Comparison of ENCODE assay signal across 18 cellular contexts in genomic region chr9:22041792-22042191, GRCh38. TPM values are rescaled to one million over a fixed set of nuclear protein-coding genes. Genes with fewer than 3 reads are reported as not detected.
A peak's percentile ranks its signal among the peaks of the same experiment; 100 is the strongest.
DNase-seq lines count a peak whose midpoint lies in the region; FAIRE-seq and TF ChIP-seq lines count a peak whose summit lies in the region.
"Had no signal": no experiment of that assay in that cellular context is flagged by ENCODE, and none has a peak within 500 bp of the region (broad histone marks: within the 10 kb centered on the region; RNA-seq: fewer than 3 reads in every experiment).

No MANE protein-coding gene starts in this region.

- H3K36me3 ChIP-seq in astrocyte (ENCODE audit: insufficient read depth, low read length) (no peaks in the 10 kb centered on the region), thyroid gland (no peaks in the 10 kb centered on the region), left ventricle myocardium inferior (no peaks in the 10 kb centered on the region)

- no peaks in the 10 kb centered on the region for H3K36me3 Mint-ChIP-seq in astrocyte (ENCODE audit: low read depth, unreplicated experiment)

- intact Hi-C loops in thyroid gland (cut with DNase I): no loop called here
- intact Hi-C loops in left ventricle myocardium inferior (cut with micrococcal nuclease): no loop called here

- no peaks in the 10 kb centered on the region for H3K9me3 Mint-ChIP-seq in astrocyte (ENCODE audit: unreplicated experiment)
- H3K9me3 Mint-ChIP-seq: activated CD4-positive, alpha-beta T cell treated with anti-CD3 and anti-CD28 coated beads, Interleukin-2, amount 10 ng/mL, durations not matched to agents 24 days and 14 days had no signal

- H2AFZ ChIP-seq in astrocyte (ENCODE audit: low read depth, low read length): no peak overlapping the region

- H3K27ac ChIP-seq in astrocyte (ENCODE audit: low read depth, low read length): peak overlapping the region; percentile 15
- H3K27ac ChIP-seq in thyroid gland: no peak overlapping the region
- no peak overlapping the region for H3K27ac ChIP-seq in left ventricle myocardium inferior (replicated peaks)

- WGBS in thyroid gland, 2 donors: 30 to 39% methylated on average over 1 of the region's 1 CpG

- no peak overlapping the region for H3K4me3 ChIP-seq in astrocyte (ENCODE audit: insufficient read depth, low read depth, low read length)
- no peak overlapping the region for H3K4me3 ChIP-seq in thyroid gland (replicated peaks in 1 of 3)
- H3K4me3 ChIP-seq in left ventricle myocardium inferior: no peak overlapping the region
- H3K4me3 ChIP-seq: skin epidermis had no signal

- H3K4me1 ChIP-seq in astrocyte (ENCODE audit: insufficient read depth, low read length) (peaks cover 33% of the 10 kb centered on the region), thyroid gland (no peaks in the 10 kb centered on the region), left ventricle myocardium inferior (no peaks in the 10 kb centered on the region)

- TF ChIP-seq CTCF in astrocyte (IDR thresholded peaks at IDR 0.05; ENCODE audit: insufficient read depth, low read depth, low read length) (no peak), thyroid gland (IDR thresholded peaks at IDR 0.05) (no peak), left ventricle myocardium inferior (IDR thresholded peaks at IDR 0.05; ENCODE audit: borderline replicate concordance) (no peak)

- peak; percentile 77 for FAIRE-seq in astrocyte (lab: Jason Lieb, UNC)

- H3K4me3 Mint-ChIP-seq in astrocyte (ENCODE audit: unreplicated experiment): no peak overlapping the region
- H3K4me3 Mint-ChIP-seq: activated CD4-positive, alpha-beta T cell treated with anti-CD3 and anti-CD28 coated beads, Interleukin-2, amount 10 ng/mL, durations not matched to agents 24 days and 14 days had no signal

- H3K27ac Mint-ChIP-seq in astrocyte (ENCODE audit: unreplicated experiment): peak overlapping the region; percentile 77
- H3K27ac Mint-ChIP-seq: activated CD4-positive, alpha-beta T cell treated with anti-CD3 and anti-CD28 coated beads, Interleukin-2, amount 10 ng/mL, durations not matched to agents 24 days and 14 days had no signal

- H3K27me3 ChIP-seq in astrocyte (ENCODE audit: insufficient read depth, low read length): no peaks in the 10 kb centered on the region
- no peaks in the 10 kb centered on the region for H3K27me3 ChIP-seq in thyroid gland
- H3K27me3 ChIP-seq in left ventricle myocardium inferior (ENCODE audit: low read depth): no peaks in the 10 kb centered on the region

- H3K4me2 ChIP-seq in astrocyte (ENCODE audit: low read length): no peak overlapping the region

- no peaks in the 10 kb centered on the region for H3K27me3 Mint-ChIP-seq in astrocyte (ENCODE audit: low read depth, unreplicated experiment)

- DNase-seq in NCI-H510A treated with DMSO at 0.1 percent for 48 hours (lab: John Stamatoyannopoulos, UW): peak; percentile 40
- DNase-seq in NCI-H510A (lab: John Stamatoyannopoulos, UW): no peak
- DNase-seq in astrocyte (ENCODE audit: low read depth): peak; percentile 34
- DNase-seq in iris pigment epithelial cell (ENCODE audit: low read depth): peak; percentile 51
- DNase-seq in thyroid gland: peak; percentile 37 to 57
- DNase-seq in stimulated activated CD4-positive, alpha-beta T cell treated with anti-CD3 and anti-CD28 coated beads, Interleukin-4, amount 100 ng/mL, for 4 hours: no peak
- DNase-seq in stimulated activated CD4-positive, alpha-beta T cell treated with anti-CD3 and anti-CD28 coated beads, Interleukin-1b, Interleukin-23, amount 100 ng/mL, for 48 hours: no peak
- DNase-seq in left ventricle myocardium inferior: no peak
- DNase-seq: ACHN; activated CD4-positive, alpha-beta T cell treated with anti-CD3 and anti-CD28 coated beads, Interleukin-2, amount 10 ng/mL, durations not matched to agents 24 days and 14 days; activated effector memory CD4-positive, alpha-beta T cell treated with Interleukin-2 at 50 U/mL for 16 hours; dermis blood vessel endothelial cell; KBM-7; NCI-H2171; SHP77 treated with DMSO at 0.1 percent for 48 hours; stimulated activated CD8-positive, alpha-beta memory T cell treated with anti-CD3 and anti-CD28 coated beads, Interleukin-4, amount 100 ng/mL, for 48 hours had no signal

- peaks cover 53% of the 10 kb centered on the region for H3K4me1 Mint-ChIP-seq in astrocyte (ENCODE audit: low read depth, unreplicated experiment)

- H3K79me2 ChIP-seq in astrocyte (ENCODE audit: insufficient read depth, low read length): no peaks in the 10 kb centered on the region

- H3K9ac ChIP-seq in astrocyte (ENCODE audit: low read length): no peak overlapping the region

- H3K9me3 ChIP-seq in astrocyte (ENCODE audit: insufficient read depth, low read depth, low read length) (no peaks in the 10 kb centered on the region), thyroid gland (no peaks in the 10 kb centered on the region), left ventricle myocardium inferior (replicated peaks) (no peaks in the 10 kb centered on the region)

- H4K20me1 ChIP-seq in astrocyte (ENCODE audit: insufficient read depth, low read length): no peaks in the 10 kb centered on the region

- no peak for TF ChIP-seq POLR2A in thyroid gland (IDR thresholded peaks at IDR 0.05)

RNA-seq across cellular contexts. Expression of gene CDKN2B, which starts 32.7 kb away (rescaled TPM):
- total RNA-seq in astrocyte (306 and 314 TPM in 2 replicates), thyroid gland (1 to 10 TPM in 2 of 4 donors, under 1 TPM in 2; 0.44 to 2.0 (median 1.2) TPM), left ventricle myocardium inferior (0.82 TPM)

RNA-seq across cellular contexts. Expression of gene CDKN2B-AS1, which starts 47.2 kb away (rescaled TPM):
- total RNA-seq in astrocyte: 2.3 TPM in 2 replicates
- total RNA-seq in thyroid gland: under 1 TPM in 2 of 4 donors, not detected in 2; 0.38 to 0.56 TPM
- total RNA-seq in left ventricle myocardium inferior: 0.30 TPM
- total RNA-seq: G401 had no signal

RNA-seq across cellular contexts. Expression of gene CDKN2A, which starts 47.6 kb away (rescaled TPM):
- total RNA-seq in astrocyte (71.6 and 81.4 TPM in 2 replicates), thyroid gland (1 to 10 TPM in 3 of 4 donors, not detected in 1; 1.9 to 2.3 (median 2.1) TPM), left ventricle myocardium inferior (0.30 TPM)

Comparison
In these comparisons a context has a peak if more than half of its experiments do, and no peak if none do; other contexts are left out.
1. DNase-seq: peak in NCI-H510A treated with DMSO at 0.1 percent for 48 hours (single experiment), astrocyte (single experiment), iris pigment epithelial cell (single experiment) and thyroid gland (2 of 2); none in NCI-H510A (single experiment), stimulated activated CD4-positive, alpha-beta T cell treated with anti-CD3 and anti-CD28 coated beads, Interleukin-4, amount 100 ng/mL, for 4 hours (0 of 2), stimulated activated CD4-positive, alpha-beta T cell treated with anti-CD3 and anti-CD28 coated beads, Interleukin-1b, Interleukin-23, amount 100 ng/mL, for 48 hours (single experiment) and left ventricle myocardium inferior (single experiment).
2. RNA of gene CDKN2B, which starts 32.7 kb away (total RNA-seq): 306 to 314 TPM in astrocyte; 0.44 to 2.0 TPM in thyroid gland and 0.82 TPM in left ventricle myocardium inferior (single experiment); every median in the first group is over 100 times any median in the second.
3. RNA of gene CDKN2A, which starts 47.6 kb away (total RNA-seq): 71.6 to 81.4 TPM in astrocyte; 1.9 to 2.3 TPM in thyroid gland and 0.30 TPM in left ventricle myocardium inferior (single experiment); every median in the first group is over 10 times any median in the second.